In the genomic region with DNA sequence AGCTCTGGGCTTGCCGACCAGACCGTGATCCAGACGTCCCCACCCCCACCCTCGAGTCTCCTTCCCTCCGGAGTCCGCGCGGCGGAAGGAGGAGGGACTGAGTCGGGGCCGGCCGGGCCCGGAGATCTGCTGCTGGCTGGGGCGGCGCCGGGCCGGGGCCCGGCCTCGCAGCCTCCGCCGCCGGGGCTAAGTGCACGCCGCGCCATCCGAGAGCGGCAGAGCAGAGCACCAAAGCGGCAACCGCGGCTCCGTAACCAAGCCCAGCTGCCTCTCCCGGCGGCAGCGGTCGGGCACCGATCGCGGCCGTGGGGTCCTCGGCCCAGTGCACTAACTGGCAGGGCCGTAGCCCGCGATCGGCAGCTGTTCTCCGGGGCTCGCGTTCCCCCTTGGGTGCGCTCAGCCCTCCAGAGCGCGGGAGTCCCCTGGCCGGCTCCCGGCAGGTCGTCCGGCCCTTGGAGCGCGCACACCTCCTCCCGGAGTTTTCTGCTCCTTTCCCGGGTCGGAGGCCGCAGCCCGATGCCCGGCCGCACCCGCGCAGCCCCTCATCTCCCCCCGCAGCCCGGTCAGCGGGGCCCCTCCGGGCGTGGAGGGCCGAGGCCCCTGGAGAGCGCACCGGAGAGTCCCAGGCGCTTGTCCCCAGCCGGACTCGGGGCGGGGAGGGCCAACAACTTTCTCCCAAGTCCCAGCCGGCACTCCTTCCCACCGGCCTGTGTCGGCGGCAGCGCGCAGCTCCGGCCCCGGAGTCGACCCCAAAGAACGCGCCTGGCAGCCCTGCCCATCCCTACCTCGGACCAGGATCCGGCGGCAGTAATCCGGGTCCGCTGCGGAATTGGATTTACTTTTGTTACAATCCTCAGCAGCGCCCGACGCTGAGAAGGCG, we compare ENCODE assay signal across 9 cellular contexts. TPM values are rescaled to one million over a fixed set of nuclear protein-coding genes. Genes with fewer than 3 reads are reported as not detected.
DNase-seq lines count a peak whose midpoint lies in the region; ATAC-seq lines count a peak whose summit lies in the region.
"Had no signal": no experiment of that assay in that cellular context is flagged by ENCODE, and none has a peak within 500 bp of the region (broad histone marks: within the 10 kb centered on the region; RNA-seq: fewer than 3 reads in every experiment).

No MANE protein-coding gene starts in this region.

- peaks cover 99% of the 10 kb centered on the region for H3K27me3 ChIP-seq in iPS-20b (ENCODE audit: insufficient read depth, low read length)

- peaks cover 17% of the 10 kb centered on the region for H3K4me1 Mint-ChIP-seq in activated T-cell treated with anti-CD3 and anti-CD28 coated beads, Interleukin-2, amount 50 U/mL, for 72 hours (ENCODE audit: low read depth)
- peaks cover 12% of the 10 kb centered on the region for H3K4me1 Mint-ChIP-seq in stimulated activated effector memory CD8-positive, alpha-beta T cell treated with anti-CD3 and anti-CD28 coated beads, Interleukin-12 subunit alpha, Interleukin-12 subunit beta, amount 100 ng/mL, for 72 hours

- H3K9ac ChIP-seq in iPS-20b (ENCODE audit: low read depth, low read length), result no peak overlapping the region

- H3K4me1 ChIP-seq in iPS-20b (ENCODE audit: insufficient read depth, low read length), result peaks cover 15% of the 10 kb centered on the region; the same call in 1 of the 2 replicates

- H3K27me3 Mint-ChIP-seq in activated T-cell treated with anti-CD3 and anti-CD28 coated beads, Interleukin-2, amount 50 U/mL, for 72 hours (ENCODE audit: low read depth), result peaks cover 69% of the 10 kb centered on the region

- H3K27ac ChIP-seq in iPS-20b (ENCODE audit: low read length), result no peak overlapping the region

- DNase-seq in NCI-H146 (lab: John Stamatoyannopoulos, UW) (peak; percentile 42), NCI-H146 treated with DMSO at 0.1 percent for 48 hours (lab: John Stamatoyannopoulos, UW; ENCODE audit: unreplicated experiment) (no peak), NCI-H2227 (lab: John Stamatoyannopoulos, UW; ENCODE audit: unreplicated experiment) (no peak), DMS 273 (lab: John Stamatoyannopoulos, UW; ENCODE audit: unreplicated experiment) (no peak)
- no peak for DNase-seq in activated T-cell treated with anti-CD3 and anti-CD28 coated beads, Interleukin-2, amount 50 U/mL, for 72 hours
- peak in 1 of 2 donors; percentile 51 for DNase-seq in stimulated activated effector memory CD8-positive, alpha-beta T cell treated with anti-CD3 and anti-CD28 coated beads, Interleukin-12 subunit alpha, Interleukin-12 subunit beta, amount 100 ng/mL, for 72 hours (ENCODE audit: low spot score in 2 of 2)
- DNase-seq in stimulated activated naive CD4-positive, alpha-beta T cell treated with Interleukin-2 at 50 U/mL for 16 hours (lab: John Stamatoyannopoulos, UW), result no peak

- H3K36me3 Mint-ChIP-seq in activated T-cell treated with anti-CD3 and anti-CD28 coated beads, Interleukin-2, amount 50 U/mL, for 72 hours (ENCODE audit: insufficient read depth in 2 of 2), result peaks cover 2% of the 10 kb centered on the region in 2 donors
- H3K36me3 Mint-ChIP-seq in stimulated activated effector memory CD8-positive, alpha-beta T cell treated with anti-CD3 and anti-CD28 coated beads, Interleukin-12 subunit alpha, Interleukin-12 subunit beta, amount 100 ng/mL, for 72 hours, result peaks cover 5% of the 10 kb centered on the region

- H3K36me3 ChIP-seq in iPS-20b (ENCODE audit: insufficient read depth, low read depth, low read length), result no peaks in the 10 kb centered on the region

- H3K4me3 Mint-ChIP-seq in activated T-cell treated with anti-CD3 and anti-CD28 coated beads, Interleukin-2, amount 50 U/mL, for 72 hours, result peak overlapping the region; percentile 46 to 70
- H3K4me3 Mint-ChIP-seq in stimulated activated effector memory CD8-positive, alpha-beta T cell treated with anti-CD3 and anti-CD28 coated beads, Interleukin-12 subunit alpha, Interleukin-12 subunit beta, amount 100 ng/mL, for 72 hours, result no peak overlapping the region
- H3K4me3 Mint-ChIP-seq: B cell had no signal

- peaks cover 7% of the 10 kb centered on the region; the same call in 1 of the 2 replicates for H3K9me3 ChIP-seq in iPS-20b (ENCODE audit: insufficient read depth, low read depth, low read length)

- H3K4me3 ChIP-seq in iPS-20b (ENCODE audit: low read length), result peak overlapping the region; percentile 33; the same call in 1 of the 2 replicates

- H3K9me3 Mint-ChIP-seq in activated T-cell treated with anti-CD3 and anti-CD28 coated beads, Interleukin-2, amount 50 U/mL, for 72 hours, result no peaks in the 10 kb centered on the region
- H3K9me3 Mint-ChIP-seq in stimulated activated effector memory CD8-positive, alpha-beta T cell treated with anti-CD3 and anti-CD28 coated beads, Interleukin-12 subunit alpha, Interleukin-12 subunit beta, amount 100 ng/mL, for 72 hours, result no peaks in the 10 kb centered on the region

- ATAC-seq in activated T-cell treated with anti-CD3 and anti-CD28 coated beads, Interleukin-2, amount 50 U/mL, for 72 hours (replicated peaks in 1 of 2), result peak in 1 of 2 donors; percentile 43
- peak; percentile 25 for ATAC-seq in stimulated activated effector memory CD8-positive, alpha-beta T cell treated with anti-CD3 and anti-CD28 coated beads, Interleukin-12 subunit alpha, Interleukin-12 subunit beta, amount 100 ng/mL, for 72 hours

- peak overlapping the region; percentile 38 for H3K27ac Mint-ChIP-seq in activated T-cell treated with anti-CD3 and anti-CD28 coated beads, Interleukin-2, amount 50 U/mL, for 72 hours
- H3K27ac Mint-ChIP-seq in stimulated activated effector memory CD8-positive, alpha-beta T cell treated with anti-CD3 and anti-CD28 coated beads, Interleukin-12 subunit alpha, Interleukin-12 subunit beta, amount 100 ng/mL, for 72 hours, result no peak overlapping the region
- H3K27ac Mint-ChIP-seq: B cell had no signal

RNA-seq across cellular contexts. Expression of a gene that starts 0.8 kb away (rescaled TPM):
- not detected for total RNA-seq in activated T-cell treated with anti-CD3 and anti-CD28 coated beads, Interleukin-2, amount 50 U/mL, for 72 hours
- total RNA-seq: B cell had no signal
